11 cellular contexts compared by ENCODE assay signal in the genomic region with DNA sequence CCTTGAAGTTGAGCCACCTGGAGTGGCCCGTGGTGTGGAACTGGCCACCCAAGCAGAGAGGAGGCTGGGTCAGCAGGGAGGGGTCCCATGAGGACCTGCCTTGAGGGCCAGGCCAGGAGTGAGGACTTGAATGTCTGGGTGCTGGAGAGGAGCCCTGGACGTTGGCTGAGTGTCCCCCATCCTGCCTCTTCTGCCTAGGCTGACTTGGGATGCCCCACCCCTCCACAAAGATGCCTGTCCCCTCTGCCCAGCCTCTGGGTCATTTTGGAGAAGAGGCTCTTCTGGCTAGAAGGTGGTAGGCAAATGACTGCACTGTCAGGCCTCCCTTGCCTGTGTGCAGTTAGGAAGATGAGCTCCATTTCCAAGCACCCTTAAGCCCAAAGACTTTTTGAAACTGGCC. TPM values are rescaled to one million over a fixed set of nuclear protein-coding genes. Genes with fewer than 3 reads are reported as not detected.
DNase-seq lines count a peak whose midpoint lies in the region; ATAC-seq and TF ChIP-seq lines count a peak whose summit lies in the region.
"Had no signal": no experiment of that assay in that cellular context is flagged by ENCODE, and none has a peak within 500 bp of the region (broad histone marks: within the 10 kb centered on the region; RNA-seq: fewer than 3 reads in every experiment).

No MANE protein-coding gene starts in this region.

- peaks cover 14% of the 10 kb centered on the region for H3K79me1 ChIP-seq in neuronal stem cell (ENCODE audit: low read depth, low read length)

- peak overlapping the region; percentile 85 for H3K27ac Mint-ChIP-seq in central memory CD8-positive, alpha-beta T cell (ENCODE audit: low read depth)

- H2AK5ac ChIP-seq in neuronal stem cell (ENCODE audit: low read depth, low read length) = peak overlapping the region; percentile 36

- H3K9me3 ChIP-seq in BE2C = no peaks in the 10 kb centered on the region
- H3K9me3 ChIP-seq in KOPT-K1 (ENCODE audit: insufficient read depth, low read length, poor library complexity, severe bottlenecking) = no peaks in the 10 kb centered on the region
- peaks cover 0 to 2% of the 10 kb centered on the region in 2 donors for H3K9me3 ChIP-seq in neuronal stem cell (replicated peaks in 1 of 2; ENCODE audit: control insufficient read depth in 2 of 2, insufficient read depth in 1 of 2, low read depth in 1 of 2, low read length in 2 of 2)

- H3K4me1 ChIP-seq in BE2C = peaks cover 16% of the 10 kb centered on the region
- H3K4me1 ChIP-seq in neuronal stem cell (ENCODE audit: control insufficient read depth in 2 of 2, insufficient read depth in 1 of 2, low read depth in 1 of 2, low read length in 2 of 2) = peaks cover 36 to 64% of the 10 kb centered on the region in 2 donors

- peak overlapping the region; percentile 86 for H3K27ac ChIP-seq in KOPT-K1 (ENCODE audit: low read depth, low read length, poor library complexity, severe bottlenecking)
- no peak overlapping the region for H3K27ac ChIP-seq in neuronal stem cell (replicated peaks; ENCODE audit: low read length)
- H3K27ac ChIP-seq: epithelial cell of prostate had no signal

- H3K27me3 Mint-ChIP-seq in central memory CD8-positive, alpha-beta T cell = no peaks in the 10 kb centered on the region

- no CpG with 5 or more reads among the region's 2 CpGs for WGBS in neuronal stem cell (ENCODE audit: extremely low coverage in 2 of 2, insufficient read length in 2 of 2, insufficient replicate concordance in 1 of 2), 2 donors

- H3K4me3 Mint-ChIP-seq in central memory CD8-positive, alpha-beta T cell = peak overlapping the region; percentile 83

- H3K18ac ChIP-seq in neuronal stem cell (ENCODE audit: low read length) = no peak overlapping the region

- peak overlapping the region; percentile 43 for H4K91ac ChIP-seq in neuronal stem cell (ENCODE audit: low read depth, low read length, poor library complexity)

- H3K9ac ChIP-seq in neuronal stem cell (ENCODE audit: low read depth, low read length, poor library complexity) = no peak overlapping the region

- H3K36me3 ChIP-seq in BE2C (peaks cover 4% of the 10 kb centered on the region), KOPT-K1 (ENCODE audit: insufficient read depth, low read length) (0 out of 2 replicates have a peak, but pooled peaks cover 3% of the 10 kb centered on the region), neuronal stem cell (replicated peaks in 1 of 2; ENCODE audit: control insufficient read depth in 2 of 2, insufficient read depth in 2 of 2, low read length in 2 of 2) (peaks cover 0 to 15% of the 10 kb centered on the region in 2 donors)

- no peak for DNase-seq in BE2C
- DNase-seq in central memory CD8-positive, alpha-beta T cell (ENCODE audit: low spot score in 2 of 2) = no peak
- DNase-seq in neuronal stem cell (ENCODE audit: low spot score) = no peak
- no peak for DNase-seq in RPMI8226
- no peak for DNase-seq in AG08396 (ENCODE audit: low spot score)
- DNase-seq in NCI-H1417 (lab: John Stamatoyannopoulos, UW) = no peak
- DNase-seq: activated CD4-positive, CD25-positive, alpha-beta regulatory T cell; NCI-H1105 treated with DMSO at 0.1 percent for 48 hours had no signal

- H3K4ac ChIP-seq in neuronal stem cell (ENCODE audit: low read length) = no peak overlapping the region

- no peak overlapping the region for H2BK15ac ChIP-seq in neuronal stem cell (ENCODE audit: low read length)

- peaks cover 84% of the 10 kb centered on the region for H3K4me1 Mint-ChIP-seq in central memory CD8-positive, alpha-beta T cell

- no peak for TF ChIP-seq CTCF in BE2C (IDR thresholded peaks at IDR 0.05; ENCODE audit: low read depth, low read length)

- no peak overlapping the region for H4K8ac ChIP-seq in neuronal stem cell (ENCODE audit: low read depth, low read length)

- H3K4me3 ChIP-seq in BE2C (ENCODE audit: low read depth, low read length) = peak overlapping the region; percentile 71
- peak overlapping the region in 1 of 2 donors; percentile 83 for H3K4me3 ChIP-seq in neuronal stem cell (ENCODE audit: low read length in 2 of 2)

- H2BK120ac ChIP-seq in neuronal stem cell (ENCODE audit: low read depth, low read length) = no peak overlapping the region

- H3K27me3 ChIP-seq in BE2C (no peaks in the 10 kb centered on the region), neuronal stem cell (ENCODE audit: control insufficient read depth in 3 of 3, insufficient read depth in 3 of 3, low read depth in 1 of 3, low read length in 3 of 3) (peaks cover 0 to 20% (median 0%) of the 10 kb centered on the region in 3 experiments)

- no peak overlapping the region for H3K4me2 ChIP-seq in neuronal stem cell (ENCODE audit: insufficient read depth, low read length, poor library complexity, severe bottlenecking)

- peak overlapping the region; percentile 37 for H3K23ac ChIP-seq in neuronal stem cell (ENCODE audit: low read depth, low read length, poor library complexity)

- H3K14ac ChIP-seq in neuronal stem cell (ENCODE audit: low read length) = no peak overlapping the region

- peaks cover 30% of the 10 kb centered on the region for H3K36me3 Mint-ChIP-seq in central memory CD8-positive, alpha-beta T cell (ENCODE audit: insufficient read depth)

- H2AFZ ChIP-seq in neuronal stem cell (ENCODE audit: low read length) = no peak overlapping the region

- no peaks in the 10 kb centered on the region for H3K9me3 Mint-ChIP-seq in central memory CD8-positive, alpha-beta T cell

- H2BK5ac ChIP-seq in neuronal stem cell (ENCODE audit: low read length) = no peak overlapping the region

- no peak overlapping the region for H2BK12ac ChIP-seq in neuronal stem cell (ENCODE audit: low read length)

- no peak for ATAC-seq in central memory CD8-positive, alpha-beta T cell (replicated peaks; ENCODE audit: extremely low read depth, poor library complexity, severe bottlenecking)
- ATAC-seq in HG03571 (IDR thresholded peaks at IDR 0.05; ENCODE audit: unreplicated experiment) = no peak

RNA-seq across cellular contexts. Expression of a gene that starts 1.7 kb away (rescaled TPM):
- 467 TPM for polyA plus RNA-seq in BE2C (2012; ENCODE audit: insufficient read depth, insufficient read length, low read depth)
- polyA plus RNA-seq in neuronal stem cell (2013, experiment 1 of 2) = 66.8 TPM
- polyA plus RNA-seq in neuronal stem cell (2013, experiment 2 of 2) = 64.3 TPM

RNA-seq across cellular contexts. Expression of a gene that starts 17.0 kb away (rescaled TPM):
- 156 TPM for polyA plus RNA-seq in BE2C (2012; ENCODE audit: insufficient read depth, insufficient read length, low read depth)
- polyA plus RNA-seq in neuronal stem cell (2013, experiment 1 of 2) = 318 TPM
- 304 TPM for polyA plus RNA-seq in neuronal stem cell (2013, experiment 2 of 2)

RNA-seq across cellular contexts. Expression of a gene that starts 23.5 kb away (rescaled TPM):
- polyA plus RNA-seq in BE2C (2012; ENCODE audit: insufficient read depth, insufficient read length, low read depth) = not detected
- 0.18 TPM for polyA plus RNA-seq in neuronal stem cell (2013, experiment 1 of 2)
- 0.10 TPM for polyA plus RNA-seq in neuronal stem cell (2013, experiment 2 of 2)

RNA-seq across cellular contexts. Expression of a gene that starts 35.0 kb away (rescaled TPM):
- 492 TPM for polyA plus RNA-seq in BE2C (2012; ENCODE audit: insufficient read depth, insufficient read length, low read depth)
- 5.3 TPM for polyA plus RNA-seq in neuronal stem cell (2013, experiment 1 of 2)
- polyA plus RNA-seq in neuronal stem cell (2013, experiment 2 of 2) = 5.1 TPM
